In genomic region chr1:89820423-89821321, GRCh38 we compare ENCODE assay signal across 8 cellular contexts. TPM values are rescaled to one million over a fixed set of nuclear protein-coding genes. Genes with fewer than 3 reads are reported as not detected.
A peak's percentile ranks its signal among the peaks of the same experiment; 100 is the strongest.
DNase-seq lines count a peak whose midpoint lies in the region; ATAC-seq and TF ChIP-seq lines count a peak whose summit lies in the region.

Gene LRRC8D (plus strand): TSS chr1:89821032. CDS start chr1:89933069, 112,037 bp downstream.

- H3K23ac ChIP-seq in IMR-90 (ENCODE audit: low read depth, low read length): peak within 1 kb of the TSS; percentile 48; the same call in 1 of the 2 replicates

- no peak within 1 kb of the TSS for H3K14ac ChIP-seq in IMR-90 (replicated peaks; ENCODE audit: low read depth, low read length)

- CTCF ChIA-PET in IMR-90 (lab: Yijun Ruan, JAX) (no interaction called here), PC-3 (lab: Charles Lee) (no interaction called here)

- H3K79me2 ChIP-seq in PC-3 (ENCODE audit: low read length): peaks cover 30% of the 10 kb centered on the region

- H2BK20ac ChIP-seq in IMR-90 (ENCODE audit: low read depth, low read length): no peak within 1 kb of the TSS

- H3K18ac ChIP-seq in IMR-90 (ENCODE audit: low read depth, low read length): no peak within 1 kb of the TSS

- H4K5ac ChIP-seq in IMR-90 (ENCODE audit: low read depth, low read length): peak within 1 kb of the TSS; percentile 13; the same call in 1 of the 2 replicates

- H3K4me3 ChIP-seq in IMR-90 (ENCODE audit: insufficient read depth, low read depth, low read length): peak within 1 kb of the TSS; percentile 81
- H3K4me3 ChIP-seq in PC-3 (ENCODE audit: low read length): peak within 1 kb of the TSS; percentile 95
- H3K4me3 ChIP-seq in esophagus muscularis mucosa: peak within 1 kb of the TSS; percentile 94 to 98 (median 96)
- H3K4me3 ChIP-seq in muscle layer of duodenum (ENCODE audit: low read depth in 1 of 2, low read length in 2 of 2): peak within 1 kb of the TSS; percentile 72 to 97

- intact Hi-C loops in IMR-90 (cut with micrococcal nuclease): loop anchor here (5.0 kb wide), 1 partner anchor 167 kb away; no protein-coding TSS in a partner anchor
- intact Hi-C loops in PC-3 (cut with micrococcal nuclease): loop anchor here (1.0 kb wide), 2 partner anchors 23 to 167 kb away; no protein-coding TSS in a partner anchor
- intact Hi-C loops in esophagus muscularis mucosa (cut with DNase I): no loop called here

- no peaks in the 10 kb centered on the region for H3K9me3 ChIP-seq in IMR-90 (ENCODE audit: control insufficient read depth, insufficient read depth, low read length)
- no peaks in the 10 kb centered on the region for H3K9me3 ChIP-seq in PC-3 (ENCODE audit: low read length)
- no peaks in the 10 kb centered on the region for H3K9me3 ChIP-seq in esophagus muscularis mucosa
- H3K9me3 ChIP-seq in muscle layer of duodenum (ENCODE audit: control insufficient read depth in 1 of 2, low read length in 2 of 2): no peaks in the 10 kb centered on the region

- H3K9me2 ChIP-seq in PC-3 (replicated peaks; ENCODE audit: low read length): no peaks in the 10 kb centered on the region

- WGBS in IMR-90 (ENCODE audit: extremely low coverage in 2 of 2, insufficient read length in 1 of 2), 2 experiments: 0% methylated on average over 38 of the region's 82 CpGs; no CpG with 5 or more reads in 1 of the 2 experiments
- WGBS in esophagus muscularis mucosa: under 1% methylated on average over 21 of the region's 82 CpGs

- H4K20me1 ChIP-seq in IMR-90 (ENCODE audit: insufficient read depth, low read length) (no peaks in the 10 kb centered on the region), PC-3 (ENCODE audit: low read length) (no peaks in the 10 kb centered on the region)

- 0 out of 2 replicates have a peak within 1 kb of the TSS, but pooled peaks have one; percentile 14 for H2BK120ac ChIP-seq in IMR-90 (ENCODE audit: low read depth, low read length)

- H3K4ac ChIP-seq in IMR-90 (ENCODE audit: low read depth, low read length): 0 out of 2 replicates have a peak within 1 kb of the TSS, but pooled peaks have one; percentile 19

- H3K79me1 ChIP-seq in IMR-90 (ENCODE audit: low read depth in 1 of 2, low read length in 2 of 2): peaks cover 3 to 10% of the 10 kb centered on the region in 2 experiments; a peak in 2 of 4 replicates

- H3K36me3 ChIP-seq in IMR-90 (ENCODE audit: control insufficient read depth, insufficient read depth, low read length): no peaks in the 10 kb centered on the region
- H3K36me3 ChIP-seq in PC-3 (ENCODE audit: low read depth, low read length): no peaks in the 10 kb centered on the region
- H3K36me3 ChIP-seq in esophagus muscularis mucosa: no peaks in the 10 kb centered on the region
- H3K36me3 ChIP-seq in muscle layer of duodenum (ENCODE audit: control insufficient read depth in 1 of 2, insufficient read depth in 2 of 2, low read length in 2 of 2): no peaks in the 10 kb centered on the region

- H3K9ac ChIP-seq in IMR-90 (ENCODE audit: low read depth, low read length): peak within 1 kb of the TSS; percentile 75
- H3K9ac ChIP-seq in PC-3 (ENCODE audit: low read length): peak within 1 kb of the TSS; percentile 74

- no peak within 1 kb of the TSS for H2BK15ac ChIP-seq in IMR-90 (ENCODE audit: low read depth, low read length)

- POLR2A ChIA-PET in IMR-90 (lab: Charles Lee; ENCODE audit: unreplicated experiment) (no interaction called here), PC-3 (lab: Charles Lee; ENCODE audit: unreplicated experiment) (no interaction called here)

- TF ChIP-seq RAD21 in IMR-90 (IDR thresholded peaks at IDR 0.05; ENCODE audit: low read length): no peak

- dilution Hi-C loops in IMR-90 (cut with HindIII; ENCODE audit: low sequenced_read_pairs, unreplicated experiment): no loop called here

- no peaks in the 10 kb centered on the region for H3F3A ChIP-seq in PC-3 (ENCODE audit: low read length, unreplicated experiment)

- H3K4me1 ChIP-seq in IMR-90 (ENCODE audit: control insufficient read depth, insufficient read depth, low read length) (peaks cover 9% of the 10 kb centered on the region; the same call in 1 of the 2 replicates), PC-3 (ENCODE audit: insufficient read depth, low read length) (peaks cover 16% of the 10 kb centered on the region; the same call in 1 of the 2 replicates), esophagus muscularis mucosa (peaks cover 19 to 33% (median 22%) of the 10 kb centered on the region in 4 donors), muscle layer of duodenum (ENCODE audit: control insufficient read depth in 1 of 2, insufficient read depth in 2 of 2, low read length in 2 of 2) (peaks cover 10 to 21% of the 10 kb centered on the region in 2 donors)

- H4K91ac ChIP-seq in IMR-90 (ENCODE audit: insufficient read depth, low read depth, low read length): no peak within 1 kb of the TSS; the same call in 1 of the 2 replicates

- TF ChIP-seq CTCF in IMR-90 (conservative IDR thresholded peaks at IDR 0.05; ENCODE audit: low read depth, low read length) (no peak), PC-3 (conservative IDR thresholded peaks at IDR 0.05; ENCODE audit: low read depth, low read length) (no peak), esophagus muscularis mucosa (IDR thresholded peaks at IDR 0.05) (no peak)

- no TSS peak for BruUV-seq in IMR-90 (replicated peaks; lab: Mats Ljungman, UMichigan)
- TSS peak; percentile 58 for BruUV-seq in PC-3 (replicated peaks; lab: Mats Ljungman, UMichigan)

- TF ChIP-seq POLR2A in IMR-90 (IDR thresholded peaks at IDR 0.05; ENCODE audit: low read depth, low read length) (no peak), esophagus muscularis mucosa (IDR thresholded peaks at IDR 0.05; ENCODE audit: low read depth) (no peak)

- peak within 1 kb of the TSS in 1 of 2 experiments; percentile 84; a peak in 1 of 4 replicates for H4K8ac ChIP-seq in IMR-90 (ENCODE audit: low read depth in 2 of 2, low read length in 2 of 2)

- H3K27ac ChIP-seq in IMR-90 (ENCODE audit: insufficient read depth, low read length) (peak within 1 kb of the TSS; percentile 31; the same call in 1 of the 2 replicates), PC-3 (ENCODE audit: low read length) (no peak within 1 kb of the TSS), esophagus muscularis mucosa (replicated peaks in 1 of 4) (peak within 1 kb of the TSS; percentile 76 to 86 (median 84)), muscle layer of duodenum (ENCODE audit: low read length) (peak within 1 kb of the TSS; percentile 64)

- H3K4me2 ChIP-seq in IMR-90 (ENCODE audit: low read depth, low read length) (peak within 1 kb of the TSS; percentile 90), PC-3 (ENCODE audit: low read length) (peak within 1 kb of the TSS; percentile 81)

- TF ChIP-seq EP300 in esophagus muscularis mucosa (IDR thresholded peaks at IDR 0.05): no peak

- peak within 1 kb of the TSS; percentile 87 for H2AK9ac ChIP-seq in IMR-90 (replicated peaks; ENCODE audit: low read depth, low read length, poor library complexity)

- ATAC-seq in GM21528 (IDR thresholded peaks at IDR 0.05; ENCODE audit: low FRiP score, unreplicated experiment) (peak; percentile 76), IMR-90 (ENCODE audit: low read depth) (peak; percentile 97), PC-3 (peak; percentile 94)

- H2BK5ac ChIP-seq in IMR-90 (ENCODE audit: low read depth, low read length, poor library complexity, severe bottlenecking): no peak within 1 kb of the TSS

- in situ Hi-C loops in IMR-90 (cut with MboI; ENCODE audit: low sequenced_read_pairs): no loop called here

- no peaks in the 10 kb centered on the region for H3K9me1 ChIP-seq in IMR-90 (ENCODE audit: insufficient read depth, low read length)

- H3K56ac ChIP-seq in IMR-90 (ENCODE audit: extremely low read depth, insufficient read depth, low read length): no peak within 1 kb of the TSS

- H3K27me3 ChIP-seq in IMR-90 (ENCODE audit: control insufficient read depth, insufficient read depth, low read length) (no peaks in the 10 kb centered on the region), PC-3 (ENCODE audit: low read length) (no peaks in the 10 kb centered on the region), esophagus muscularis mucosa (no peaks in the 10 kb centered on the region), muscle layer of duodenum (ENCODE audit: low read depth, low read length) (no peaks in the 10 kb centered on the region)

- DNase-seq in DMS53 (lab: John Stamatoyannopoulos, UW) (peak; percentile 98), IMR-90 (peak; percentile 72), PC-3 (peak; percentile 82), esophagus muscularis mucosa (ENCODE audit: extremely low spot score) (peak; percentile 94)
- peak; percentile 77 to 80 for DNase-seq in activated T-cell treated with anti-CD3 and anti-CD28 coated beads, Interleukin-2, amount 50 U/mL, for 48 hours
- DNase-seq in stimulated activated CD8-positive, alpha-beta memory T cell treated with anti-CD3 and anti-CD28 coated beads, Interleukin-7, amount 100 ng/mL, for 48 hours (ENCODE audit: extremely low read depth in 1 of 2, low read depth in 1 of 2): peak; percentile 44 to 53

- no peak within 1 kb of the TSS; the same call in 1 of the 2 replicates for H2AK5ac ChIP-seq in IMR-90 (ENCODE audit: low read depth, low read length)

- H2AFZ ChIP-seq in IMR-90 (replicated peaks; ENCODE audit: low read length, poor library complexity): peak within 1 kb of the TSS; percentile 97
- peak within 1 kb of the TSS; percentile 94 for H2AFZ ChIP-seq in PC-3 (ENCODE audit: low read length)

TF ChIP-seq in IMR-90, 13 proteins besides CTCF, POLR2A, EP300 and RAD21 (continues in another document):
- TF ChIP-seq RCOR1 (IDR thresholded peaks at IDR 0.05; ENCODE audit: insufficient replicate concordance, low read length) (no peak), SMC3 (IDR thresholded peaks at IDR 0.05; ENCODE audit: low read depth, low read length) (no peak), MAZ (IDR thresholded peaks at IDR 0.05; ENCODE audit: borderline replicate concordance, low read depth, low read length) (peak; percentile 8; the same call in 1 of the 2 replicates), FOS (IDR thresholded peaks at IDR 0.05; ENCODE audit: low read depth, low read length) (0 out of 2 replicates have a peak, but pooled peaks have one; percentile 23), BHLHE40 (IDR thresholded peaks at IDR 0.05; ENCODE audit: low read depth, low read length) (peak; percentile 70; the same call in 1 of the 2 replicates), CHD1 (IDR thresholded peaks at IDR 0.05; ENCODE audit: low read depth, low read length) (no peak)
- TF ChIP-seq, protein P1, sequence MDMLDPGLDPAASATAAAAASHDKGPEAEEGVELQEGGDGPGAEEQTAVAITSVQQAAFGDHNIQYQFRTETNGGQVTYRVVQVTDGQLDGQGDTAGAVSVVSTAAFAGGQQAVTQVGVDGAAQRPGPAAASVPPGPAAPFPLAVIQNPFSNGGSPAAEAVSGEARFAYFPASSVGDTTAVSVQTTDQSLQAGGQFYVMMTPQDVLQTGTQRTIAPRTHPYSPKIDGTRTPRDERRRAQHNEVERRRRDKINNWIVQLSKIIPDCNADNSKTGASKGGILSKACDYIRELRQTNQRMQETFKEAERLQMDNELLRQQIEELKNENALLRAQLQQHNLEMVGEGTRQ (IDR thresholded peaks at IDR 0.05; ENCODE audit: low read depth, low read length): peak; percentile 96

RNA-seq across cellular contexts. Expression of gene LRRC8D, which starts in this region (rescaled TPM):
- 34.7 and 35.3 TPM in 2 replicates for total RNA-seq in IMR-90 (2012; rRNA removed)
- polyA plus RNA-seq in IMR-90 (2012; rRNA removed): 30.7 and 34.1 TPM in 2 replicates
- polyA plus RNA-seq in IMR-90 (2012; cell fraction: cytosol; rRNA removed): 29.8 and 40.6 TPM in 2 replicates
- 12.1 and 17.4 TPM in 2 replicates for polyA plus RNA-seq in IMR-90 (2012; cell fraction: nucleus; rRNA removed; ENCODE audit: low replicate concordance)
- total RNA-seq in PC-3 (2014; rRNA removed): 19.6 and 21.8 TPM in 2 replicates
- 10 to 100 TPM in 1 of 4 donors, 1 to 10 TPM in 3; 4.2 to 10.4 (median 6.6) TPM for total RNA-seq in esophagus muscularis mucosa
